1 cellular context compared by ENCODE assay signal in genomic region chr2:85234879-85235278, GRCh38.
TF ChIP-seq lines count a peak whose summit lies in the region.

No MANE protein-coding gene starts in this region.

TF ChIP-seq in GM23338, 12 proteins besides CTCF, POLR2A, EP300 and RAD21 (continued from another document):
- TF ChIP-seq ZNF462 (CRISPR knock-in tag; IDR thresholded peaks at IDR 0.05) (no peak), JUNB (IDR thresholded peaks at IDR 0.05; ENCODE audit: unreplicated experiment) (no peak), CREB1 (CRISPR knock-in tag; IDR thresholded peaks at IDR 0.05; ENCODE audit: low read depth) (no peak), ETS1 (IDR thresholded peaks at IDR 0.05) (no peak), REST (IDR thresholded peaks at IDR 0.05; ENCODE audit: unreplicated experiment) (no peak), ZNF114 (CRISPR knock-in tag; IDR thresholded peaks at IDR 0.05) (no peak), ZNF331 (CRISPR knock-in tag; IDR thresholded peaks at IDR 0.05; ENCODE audit: low read depth) (no peak), STAT1 (IDR thresholded peaks at IDR 0.05; ENCODE audit: unreplicated experiment) (no peak)
